In genomic region chr1:54888080-54888733, GRCh38 we compare ENCODE assay signal across 8 cellular contexts. TPM values are rescaled to one million over a fixed set of nuclear protein-coding genes. Genes with fewer than 3 reads are reported as not detected.
DNase-seq lines count a peak whose midpoint lies in the region; ATAC-seq, FAIRE-seq and TF ChIP-seq lines count a peak whose summit lies in the region.

No MANE protein-coding gene starts in this region.

- no peak for DNase-seq in A549 (ENCODE audit: low read depth in 1 of 2, low spot score in 1 of 2)
- DNase-seq in HFFc6, result no peak
- DNase-seq in activated naive CD8-positive, alpha-beta T cell treated with anti-CD3 and anti-CD28 coated beads for 36 hours, result no peak
- DNase-seq in Kasumi-1 (lab: John Stamatoyannopoulos, UW), result no peak

- TF ChIP-seq EP300 in A549 (IDR thresholded peaks at IDR 0.05), result no peak

- peaks cover 47% of the 10 kb centered on the region for H3K4me1 Mint-ChIP-seq in HFFc6 (ENCODE audit: low read depth)
- H3K4me1 Mint-ChIP-seq in activated naive CD8-positive, alpha-beta T cell treated with anti-CD3 and anti-CD28 coated beads for 36 hours, result peaks cover 17% of the 10 kb centered on the region

- H3K9ac ChIP-seq in liver (ENCODE audit: low read depth in 1 of 2, low read length in 2 of 2), result no peak overlapping the region

- H3K4me2 ChIP-seq in A549, result peak overlapping the region; percentile 82

- H3K4me1 ChIP-seq in A549 (peaks cover 43% of the 10 kb centered on the region), liver (ENCODE audit: control insufficient read depth in 4 of 4, insufficient read depth in 4 of 4, low read length in 3 of 4) (peaks cover 0 to 39% (median 17%) of the 10 kb centered on the region in 4 donors)

- CTCF ChIA-PET in A549 (lab: Yijun Ruan, JAX), result interaction anchor here (1.0 to 1.8 kb wide), 2 partner anchors 8 to 134 kb away, joined by 3 to 4 read pairs; no protein-coding TSS in a partner anchor

- no peak for TF ChIP-seq RAD21 in A549 (conservative IDR thresholded peaks at IDR 0.05 in 1 of 2, IDR thresholded peaks at IDR 0.05 in 1 of 2)
- peak in 1 of 2 donors; percentile 54 for TF ChIP-seq RAD21 in liver (IDR thresholded peaks at IDR 0.05)

- no peak for FAIRE-seq in A549 (lab: Jason Lieb, UNC)

- H3K9me3 Mint-ChIP-seq in HFFc6, result no peaks in the 10 kb centered on the region
- H3K9me3 Mint-ChIP-seq in activated naive CD8-positive, alpha-beta T cell treated with anti-CD3 and anti-CD28 coated beads for 36 hours, result no peaks in the 10 kb centered on the region

- H3K27ac ChIP-seq in A549, result peak overlapping the region; percentile 80 to 95; a peak in 5 of 6 replicates
- H3K27ac ChIP-seq in liver (ENCODE audit: low read depth in 1 of 2, low read length in 2 of 2), result peak overlapping the region; percentile 89 to 96

- H3K36me3 ChIP-seq in liver (ENCODE audit: control insufficient read depth in 4 of 4, insufficient read depth in 3 of 4, low read depth in 1 of 4, low read length in 3 of 4), result peaks cover 0 to 1% (median 0%) of the 10 kb centered on the region in 4 donors

- peak overlapping the region; percentile 96 for H3K4me3 Mint-ChIP-seq in HFFc6
- H3K4me3 Mint-ChIP-seq in activated naive CD8-positive, alpha-beta T cell treated with anti-CD3 and anti-CD28 coated beads for 36 hours, result peak overlapping the region; percentile 92

- H3K27me3 Mint-ChIP-seq in HFFc6 (ENCODE audit: insufficient read depth), result peaks cover 3% of the 10 kb centered on the region
- peaks cover 34% of the 10 kb centered on the region for H3K27me3 Mint-ChIP-seq in activated naive CD8-positive, alpha-beta T cell treated with anti-CD3 and anti-CD28 coated beads for 36 hours

- 49% methylated on average over 7 of the region's 7 CpGs for WGBS in A549 (ENCODE audit: missing lambda C conversion rate)
- 41% methylated on average over 7 of the region's 7 CpGs for WGBS in liver

- no peak for ATAC-seq in A549
- no peak for ATAC-seq in HG02798 (IDR thresholded peaks at IDR 0.05; ENCODE audit: poor library complexity, unreplicated experiment)
- no peak for ATAC-seq in HG03095 (IDR thresholded peaks at IDR 0.05; ENCODE audit: unreplicated experiment)
- no peak for ATAC-seq in GM18505 (IDR thresholded peaks at IDR 0.05; ENCODE audit: unreplicated experiment)

- H3K9me3 ChIP-seq in A549 (no peaks in the 10 kb centered on the region), liver (ENCODE audit: control insufficient read depth in 4 of 4, low read length in 3 of 4) (no peaks in the 10 kb centered on the region)

- POLR2A ChIA-PET in A549 (lab: Yijun Ruan, JAX), result no interaction called here

- no peak overlapping the region for H3K27ac Mint-ChIP-seq in HFFc6
- no peak overlapping the region for H3K27ac Mint-ChIP-seq in activated naive CD8-positive, alpha-beta T cell treated with anti-CD3 and anti-CD28 coated beads for 36 hours

- peak overlapping the region; percentile 77 for H3K4me3 ChIP-seq in A549
- peak overlapping the region; percentile 64 to 92 (median 92) for H3K4me3 ChIP-seq in liver (ENCODE audit: low read depth in 1 of 3, low read length in 3 of 3)

- H3K36me3 Mint-ChIP-seq in HFFc6 (ENCODE audit: low read depth), result 0 out of 2 replicates have a peak, but pooled peaks cover 4% of the 10 kb centered on the region
- peaks cover 18% of the 10 kb centered on the region for H3K36me3 Mint-ChIP-seq in activated naive CD8-positive, alpha-beta T cell treated with anti-CD3 and anti-CD28 coated beads for 36 hours

- no peaks in the 10 kb centered on the region for H3K27me3 ChIP-seq in liver (ENCODE audit: control insufficient read depth in 4 of 4, insufficient read depth in 4 of 4, low read length in 3 of 4)

- TF ChIP-seq CTCF in A549 (IDR thresholded peaks at IDR 0.05) (no peak), HFFc6 (IDR thresholded peaks at IDR 0.05) (no peak), liver (IDR thresholded peaks at IDR 0.05; ENCODE audit: low read depth, low read length, missing input control) (no peak)

- TF ChIP-seq POLR2A in A549 (IDR thresholded peaks at IDR 0.05; ENCODE audit: low read length) (no peak), GM18505 (IDR thresholded peaks at IDR 0.05; ENCODE audit: borderline replicate concordance, extremely low read depth, insufficient read depth, insufficient read length) (no peak)

TF ChIP-seq in A549, 52 proteins besides CTCF, POLR2A, EP300 and RAD21:
- TF ChIP-seq CBX8 (IDR thresholded peaks at IDR 0.05) (no peak), CHD2 (IDR thresholded peaks at IDR 0.05; ENCODE audit: low read length, partially characterized antibody) (no peak), MAFK (IDR thresholded peaks at IDR 0.05; ENCODE audit: partially characterized antibody) (no peak), CEBPB (IDR thresholded peaks at IDR 0.05) (no peak), ZFP36 (IDR thresholded peaks at IDR 0.05; ENCODE audit: borderline replicate concordance, partially characterized antibody) (no peak)
- TF ChIP-seq, protein P1, sequence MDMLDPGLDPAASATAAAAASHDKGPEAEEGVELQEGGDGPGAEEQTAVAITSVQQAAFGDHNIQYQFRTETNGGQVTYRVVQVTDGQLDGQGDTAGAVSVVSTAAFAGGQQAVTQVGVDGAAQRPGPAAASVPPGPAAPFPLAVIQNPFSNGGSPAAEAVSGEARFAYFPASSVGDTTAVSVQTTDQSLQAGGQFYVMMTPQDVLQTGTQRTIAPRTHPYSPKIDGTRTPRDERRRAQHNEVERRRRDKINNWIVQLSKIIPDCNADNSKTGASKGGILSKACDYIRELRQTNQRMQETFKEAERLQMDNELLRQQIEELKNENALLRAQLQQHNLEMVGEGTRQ (IDR thresholded peaks at IDR 0.05), result no peak

TF ChIP-seq in liver, 16 proteins besides CTCF, POLR2A, EP300 and RAD21 (continues in another document):
- peak; percentile 31 for TF ChIP-seq NR2F2 (IDR thresholded peaks at IDR 0.05)
- TF ChIP-seq HNF4G (IDR thresholded peaks at IDR 0.05), result peak; percentile 51
- TF ChIP-seq, protein P2, sequence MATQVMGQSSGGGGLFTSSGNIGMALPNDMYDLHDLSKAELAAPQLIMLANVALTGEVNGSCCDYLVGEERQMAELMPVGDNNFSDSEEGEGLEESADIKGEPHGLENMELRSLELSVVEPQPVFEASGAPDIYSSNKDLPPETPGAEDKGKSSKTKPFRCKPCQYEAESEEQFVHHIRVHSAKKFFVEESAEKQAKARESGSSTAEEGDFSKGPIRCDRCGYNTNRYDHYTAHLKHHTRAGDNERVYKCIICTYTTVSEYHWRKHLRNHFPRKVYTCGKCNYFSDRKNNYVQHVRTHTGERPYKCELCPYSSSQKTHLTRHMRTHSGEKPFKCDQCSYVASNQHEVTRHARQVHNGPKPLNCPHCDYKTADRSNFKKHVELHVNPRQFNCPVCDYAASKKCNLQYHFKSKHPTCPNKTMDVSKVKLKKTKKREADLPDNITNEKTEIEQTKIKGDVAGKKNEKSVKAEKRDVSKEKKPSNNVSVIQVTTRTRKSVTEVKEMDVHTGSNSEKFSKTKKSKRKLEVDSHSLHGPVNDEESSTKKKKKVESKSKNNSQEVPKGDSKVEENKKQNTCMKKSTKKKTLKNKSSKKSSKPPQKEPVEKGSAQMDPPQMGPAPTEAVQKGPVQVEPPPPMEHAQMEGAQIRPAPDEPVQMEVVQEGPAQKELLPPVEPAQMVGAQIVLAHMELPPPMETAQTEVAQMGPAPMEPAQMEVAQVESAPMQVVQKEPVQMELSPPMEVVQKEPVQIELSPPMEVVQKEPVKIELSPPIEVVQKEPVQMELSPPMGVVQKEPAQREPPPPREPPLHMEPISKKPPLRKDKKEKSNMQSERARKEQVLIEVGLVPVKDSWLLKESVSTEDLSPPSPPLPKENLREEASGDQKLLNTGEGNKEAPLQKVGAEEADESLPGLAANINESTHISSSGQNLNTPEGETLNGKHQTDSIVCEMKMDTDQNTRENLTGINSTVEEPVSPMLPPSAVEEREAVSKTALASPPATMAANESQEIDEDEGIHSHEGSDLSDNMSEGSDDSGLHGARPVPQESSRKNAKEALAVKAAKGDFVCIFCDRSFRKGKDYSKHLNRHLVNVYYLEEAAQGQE (IDR thresholded peaks at IDR 0.05), result peak; percentile 78
- TF ChIP-seq TAF1 (conservative IDR thresholded peaks at IDR 0.05), result no peak
- peak; percentile 93 for TF ChIP-seq SP1 (IDR thresholded peaks at IDR 0.05)
- TF ChIP-seq HNF4A (conservative IDR thresholded peaks at IDR 0.05), result peak; percentile 85 to 96
- peak; percentile 44 to 71 for TF ChIP-seq JUND (IDR thresholded peaks at IDR 0.05)
- TF ChIP-seq, protein P3, sequence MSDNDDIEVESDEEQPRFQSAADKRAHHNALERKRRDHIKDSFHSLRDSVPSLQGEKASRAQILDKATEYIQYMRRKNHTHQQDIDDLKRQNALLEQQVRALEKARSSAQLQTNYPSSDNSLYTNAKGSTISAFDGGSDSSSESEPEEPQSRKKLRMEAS (IDR thresholded peaks at IDR 0.05), result peak; percentile 52
- TF ChIP-seq FOXA1 (IDR thresholded peaks at IDR 0.05), result peak; percentile 85
- TF ChIP-seq YY1 (IDR thresholded peaks at IDR 0.05), result no peak
- no peak for TF ChIP-seq GABPA (IDR thresholded peaks at IDR 0.05 in 1 of 2, conservative IDR thresholded peaks at IDR 0.05 in 1 of 2)
- TF ChIP-seq ZBTB33 (IDR thresholded peaks at IDR 0.05), result no peak
- no peak for TF ChIP-seq EGR1 (IDR thresholded peaks at IDR 0.05; ENCODE audit: low read depth in 2 of 2)

RNA-seq across cellular contexts. Expression of gene DHCR24, which starts 1.2 kb away (rescaled TPM):
- 29.9 and 60.3 TPM in 2 replicates for polyA plus RNA-seq in A549 (2011; rRNA removed)
- polyA plus RNA-seq in A549 (2012; cell fraction: cytosol; rRNA removed), result 18.5 and 20.6 TPM in 2 replicates
- polyA plus RNA-seq in A549 (2012; cell fraction: nucleus; rRNA removed), result 32.5 and 39.4 TPM in 2 replicates
- polyA plus RNA-seq in A549 (2017; fragmentation: RNase III; extraction: RNeasy Plus Mini Kit Qiagen cat#74134 plus additional on column Dnase treatment), result 20.4 to 33.3 TPM (median 30.2 TPM) in 3 replicates
- 126 and 134 TPM in 2 replicates for polyA minus RNA-seq in A549 (2011; rRNA and poly(A)+ RNA removed)
- total RNA-seq in HFFc6 (2021; fragmentation: NEBNext Ultra II Directional; extraction: Animal tissue kit (Norgen Biotek cat#: 25700)), result 10 to 100 TPM; 39.3 to 88.4 (median 74.8) TPM
- total RNA-seq in activated naive CD8-positive, alpha-beta T cell treated with anti-CD3 and anti-CD28 coated beads for 36 hours, result 10 to 100 TPM; 66.1 to 69.4 TPM
- 100 to 1,000 TPM; 495 to 815 TPM for total RNA-seq in liver
- polyA plus RNA-seq in liver, result 100 to 1,000 TPM; 271 to 705 TPM

Comparison
In these comparisons a context has a peak if more than half of its experiments do, and no peak if none do; other contexts are left out.
1. RNA of gene DHCR24, which starts 1.2 kb away (total RNA-seq): 495 to 815 TPM in liver; 39.3 to 88.4 TPM in HFFc6 and 66.1 to 69.4 TPM in activated naive CD8-positive, alpha-beta T cell treated with anti-CD3 and anti-CD28 coated beads for 36 hours; every median in the first group is over 4 times any median in the second.